In genomic region chr9:136074706-136075105, GRCh38 we compare ENCODE assay signal across 20 cellular contexts. TPM values are rescaled to one million over a fixed set of nuclear protein-coding genes. Genes with fewer than 3 reads are reported as not detected.
DNase-seq lines count a peak whose midpoint lies in the region; ATAC-seq and TF ChIP-seq lines count a peak whose summit lies in the region.
"Had no signal": no experiment of that assay in that cellular context is flagged by ENCODE, and none has a peak within 500 bp of the region (broad histone marks: within the 10 kb centered on the region; RNA-seq: fewer than 3 reads in every experiment).

No MANE protein-coding gene starts in this region.

- H3K4me3 ChIP-seq in IMR-90 (ENCODE audit: insufficient read depth, low read depth, low read length) (no peak overlapping the region), lower lobe of right lung (no peak overlapping the region), sigmoid colon (no peak overlapping the region)
- H3K4me3 ChIP-seq: HAP-1, PC-9, SJSA1 had no signal

- intact Hi-C loops in Right ventricle myocardium inferior (cut with DNase I): no loop called here
- intact Hi-C loops in Right ventricle myocardium superior (cut with DNase I): no loop called here
- intact Hi-C loops in IMR-90 (cut with micrococcal nuclease): no loop called here
- intact Hi-C loops in lower lobe of right lung (cut with DNase I): no loop called here
- intact Hi-C loops in sigmoid colon (cut with DNase I): no loop called here
- intact Hi-C loops in activated naive CD4-positive, alpha-beta T cell treated with anti-CD3 and anti-CD28 coated beads for 36 hours (cut with micrococcal nuclease): no loop called here

- H3K36me3 ChIP-seq in IMR-90 (ENCODE audit: control insufficient read depth, insufficient read depth, low read length) (peaks cover 20% of the 10 kb centered on the region), lower lobe of right lung (peaks cover 6% of the 10 kb centered on the region), sigmoid colon (peaks cover 0 to 7% (median 0%) of the 10 kb centered on the region in 4 donors)

- H3K27ac ChIP-seq in IMR-90 (ENCODE audit: insufficient read depth, low read length) (no peak overlapping the region), lower lobe of right lung (no peak overlapping the region), sigmoid colon (peak overlapping the region in 3 of 4 donors; percentile 47 to 88 (median 84))
- H3K27ac ChIP-seq: PC-9, RWPE1, SJSA1 had no signal

- peaks cover 2% of the 10 kb centered on the region for H3K36me3 Mint-ChIP-seq in activated naive CD4-positive, alpha-beta T cell treated with anti-CD3 and anti-CD28 coated beads for 36 hours (ENCODE audit: low read depth)

- H3K23ac ChIP-seq in IMR-90 (ENCODE audit: low read depth, low read length): no peak overlapping the region

- peaks cover 29 to 61% of the 10 kb centered on the region in 2 experiments for H3K79me1 ChIP-seq in IMR-90 (ENCODE audit: low read depth in 1 of 2, low read length in 2 of 2)

- no peak overlapping the region for H3K9ac ChIP-seq in IMR-90 (ENCODE audit: low read depth, low read length)

- no peak for TF ChIP-seq RAD21 in IMR-90 (IDR thresholded peaks at IDR 0.05; ENCODE audit: low read length)

- H3K9me3 Mint-ChIP-seq in activated naive CD4-positive, alpha-beta T cell treated with anti-CD3 and anti-CD28 coated beads for 36 hours: no peaks in the 10 kb centered on the region

- H3K56ac ChIP-seq in IMR-90 (ENCODE audit: extremely low read depth, insufficient read depth, low read length): no peak overlapping the region

- H2BK120ac ChIP-seq in IMR-90 (ENCODE audit: low read depth, low read length): no peak overlapping the region

- H3K9me1 ChIP-seq in IMR-90 (ENCODE audit: insufficient read depth, low read length): peaks cover 7% of the 10 kb centered on the region

- peak overlapping the region; percentile 42 for H2AK9ac ChIP-seq in IMR-90 (replicated peaks; ENCODE audit: low read depth, low read length, poor library complexity)

- no peak overlapping the region for H4K5ac ChIP-seq in IMR-90 (ENCODE audit: low read depth, low read length)

- no TSS peak for BruUV-seq in IMR-90 (replicated peaks; lab: Mats Ljungman, UMichigan)

- no peak overlapping the region for H3K27ac Mint-ChIP-seq in activated naive CD4-positive, alpha-beta T cell treated with anti-CD3 and anti-CD28 coated beads for 36 hours

- H3K4me3 Mint-ChIP-seq in activated naive CD4-positive, alpha-beta T cell treated with anti-CD3 and anti-CD28 coated beads for 36 hours: no peak overlapping the region

- DNase-seq in Right ventricle myocardium inferior (ENCODE audit: missing footprints): peak; percentile 40
- no peak for DNase-seq in Right ventricle myocardium superior
- DNase-seq in IMR-90: no peak
- DNase-seq in lower lobe of right lung: peak; percentile 26
- peak; percentile 62 for DNase-seq in sigmoid colon
- no peak for DNase-seq in activated naive CD4-positive, alpha-beta T cell treated with anti-CD3 and anti-CD28 coated beads for 36 hours
- no peak for DNase-seq in SHP77 (lab: John Stamatoyannopoulos, UW)
- no peak for DNase-seq in NCI-H2081 treated with DMSO at 0.1 percent for 48 hours (lab: John Stamatoyannopoulos, UW)
- DNase-seq: 8988T, AML-193, DMS79, KG1, NCI-H1092, NCI-H1436, NCI-H187 treated with DMSO at 0.1 percent for 48 hours, PC-9 had no signal

- H3K18ac ChIP-seq in IMR-90 (ENCODE audit: low read depth, low read length): no peak overlapping the region

- no peak overlapping the region for H3K14ac ChIP-seq in IMR-90 (replicated peaks; ENCODE audit: low read depth, low read length)

- H4K91ac ChIP-seq in IMR-90 (ENCODE audit: insufficient read depth, low read depth, low read length): no peak overlapping the region

- ATAC-seq in Right ventricle myocardium inferior (no peak), Right ventricle myocardium superior (ENCODE audit: poor library complexity) (no peak), IMR-90 (ENCODE audit: low read depth) (no peak), lower lobe of right lung (no peak)
- ATAC-seq: HepG2 had no signal

- TF ChIP-seq CTCF in IMR-90 (conservative IDR thresholded peaks at IDR 0.05; ENCODE audit: low read depth, low read length): no peak
- no peak for TF ChIP-seq CTCF in lower lobe of right lung (IDR thresholded peaks at IDR 0.05)
- TF ChIP-seq CTCF in sigmoid colon (IDR thresholded peaks at IDR 0.05): no peak

- H3K27me3 ChIP-seq in IMR-90 (ENCODE audit: control insufficient read depth, insufficient read depth, low read length): no peaks in the 10 kb centered on the region
- no peaks in the 10 kb centered on the region for H3K27me3 ChIP-seq in lower lobe of right lung (ENCODE audit: low read depth)
- no peaks in the 10 kb centered on the region for H3K27me3 ChIP-seq in sigmoid colon
- H3K27me3 ChIP-seq: SJSA1 had no signal

- H3K4ac ChIP-seq in IMR-90 (ENCODE audit: low read depth, low read length): no peak overlapping the region

- peak overlapping the region; percentile 32 for H2AFZ ChIP-seq in IMR-90 (replicated peaks; ENCODE audit: low read length, poor library complexity)
- H2AFZ ChIP-seq: PC-9 had no signal

- no peak overlapping the region for H2BK5ac ChIP-seq in IMR-90 (ENCODE audit: low read depth, low read length, poor library complexity, severe bottlenecking)

- TF ChIP-seq POLR2A in IMR-90 (IDR thresholded peaks at IDR 0.05; ENCODE audit: low read depth, low read length) (no peak), sigmoid colon (IDR thresholded peaks at IDR 0.05) (no peak)

- H3K4me2 ChIP-seq in IMR-90 (ENCODE audit: low read depth, low read length): no peak overlapping the region
- H3K4me2 ChIP-seq: PC-9 had no signal

- H2BK20ac ChIP-seq in IMR-90 (ENCODE audit: low read depth, low read length): no peak overlapping the region

- no peak overlapping the region for H2AK5ac ChIP-seq in IMR-90 (ENCODE audit: low read depth, low read length)

- in situ Hi-C loops in IMR-90 (cut with MboI; ENCODE audit: low sequenced_read_pairs): no loop called here

- POLR2A ChIA-PET in IMR-90 (lab: Charles Lee; ENCODE audit: unreplicated experiment): no interaction called here

- H4K8ac ChIP-seq in IMR-90 (ENCODE audit: low read depth in 2 of 2, low read length in 2 of 2): no peak overlapping the region

- H4K20me1 ChIP-seq in IMR-90 (ENCODE audit: insufficient read depth, low read length): peaks cover 64% of the 10 kb centered on the region

- H3K27me3 Mint-ChIP-seq in activated naive CD4-positive, alpha-beta T cell treated with anti-CD3 and anti-CD28 coated beads for 36 hours (ENCODE audit: low read depth): no peaks in the 10 kb centered on the region

- CTCF ChIA-PET in IMR-90 (lab: Yijun Ruan, JAX): no interaction called here
- CTCF ChIA-PET in activated naive CD4-positive, alpha-beta T cell treated with anti-CD3 and anti-CD28 coated beads for 36 hours (lab: Charles Lee): no interaction called here

- H3K9me3 ChIP-seq in IMR-90 (ENCODE audit: control insufficient read depth, insufficient read depth, low read length) (no peaks in the 10 kb centered on the region), lower lobe of right lung (no peaks in the 10 kb centered on the region), sigmoid colon (no peaks in the 10 kb centered on the region)
- H3K9me3 ChIP-seq: HAP-1, SJSA1 had no signal

- peaks cover 11% of the 10 kb centered on the region for H3K4me1 Mint-ChIP-seq in activated naive CD4-positive, alpha-beta T cell treated with anti-CD3 and anti-CD28 coated beads for 36 hours (ENCODE audit: low read depth)

- H3K4me1 ChIP-seq in IMR-90 (ENCODE audit: control insufficient read depth, insufficient read depth, low read length) (peaks cover 2% of the 10 kb centered on the region; the same call in 1 of the 2 replicates), lower lobe of right lung (peaks cover 27% of the 10 kb centered on the region), sigmoid colon (peaks cover 0 to 48% (median 42%) of the 10 kb centered on the region in 4 donors)
- H3K4me1 ChIP-seq: HAP-1, SJSA1 had no signal

- H2BK15ac ChIP-seq in IMR-90 (ENCODE audit: low read depth, low read length): no peak overlapping the region

- TF ChIP-seq EP300 in sigmoid colon (IDR thresholded peaks at IDR 0.05): no peak

- WGBS in IMR-90 (ENCODE audit: extremely low coverage in 2 of 2, insufficient read length in 1 of 2), 2 experiments: 90% methylated on average over 14 of the region's 28 CpGs; no CpG with 5 or more reads in 1 of the 2 experiments
- WGBS in sigmoid colon, 2 donors: 94 to 96% methylated on average over 28 of the region's 28 CpGs

- dilution Hi-C loops in IMR-90 (cut with HindIII; ENCODE audit: low sequenced_read_pairs, unreplicated experiment): no loop called here

TF ChIP-seq in IMR-90, 13 proteins besides CTCF, POLR2A, EP300 and RAD21 (continues in another document):
- no peak for TF ChIP-seq MXI1 (IDR thresholded peaks at IDR 0.05; ENCODE audit: borderline replicate concordance, low read depth, low read length)
- no peak for TF ChIP-seq MAZ (IDR thresholded peaks at IDR 0.05; ENCODE audit: borderline replicate concordance, low read depth, low read length)

RNA-seq across cellular contexts. Expression of gene NACC2, which starts 20.4 kb away (rescaled TPM):
- total RNA-seq in Right ventricle myocardium inferior (37.0 TPM), Right ventricle myocardium superior (30.8 TPM), IMR-90 (2012; rRNA removed) (7.9 and 11.1 TPM in 2 replicates), lower lobe of right lung (27.0 TPM), sigmoid colon (10 to 100 TPM; 41.6 to 80.0 (median 65.4) TPM)
- polyA plus RNA-seq in IMR-90 (2012; rRNA removed) (19.0 and 21.2 TPM in 2 replicates), sigmoid colon (10 to 100 TPM in 1 of 3 donors, 1 to 10 TPM in 2; 3.6 to 14.3 (median 5.1) TPM)
- 16.0 and 22.9 TPM in 2 replicates for polyA plus RNA-seq in IMR-90 (2012; cell fraction: cytosol; rRNA removed)
- polyA plus RNA-seq in IMR-90 (2012; cell fraction: nucleus; rRNA removed; ENCODE audit: low replicate concordance): 27.3 and 39.1 TPM in 2 replicates
- 1 to 10 TPM; 3.4 to 3.5 TPM for total RNA-seq in activated naive CD4-positive, alpha-beta T cell treated with anti-CD3 and anti-CD28 coated beads for 36 hours

RNA-seq across cellular contexts. Expression of gene TMEM250, which starts 44.0 kb away (rescaled TPM):
- total RNA-seq in Right ventricle myocardium inferior (18.7 TPM), Right ventricle myocardium superior (16.4 TPM), IMR-90 (2012; rRNA removed) (12.5 and 14.0 TPM in 2 replicates), lower lobe of right lung (31.2 TPM), sigmoid colon (10 to 100 TPM; 23.7 to 35.6 (median 30.2) TPM)
- polyA plus RNA-seq in IMR-90 (2012; rRNA removed) (17.5 and 18.6 TPM in 2 replicates), sigmoid colon (10 to 100 TPM; 25.4 to 48.4 (median 27.6) TPM)
- polyA plus RNA-seq in IMR-90 (2012; cell fraction: cytosol; rRNA removed): 29.9 and 32.6 TPM in 2 replicates
- polyA plus RNA-seq in IMR-90 (2012; cell fraction: nucleus; rRNA removed; ENCODE audit: low replicate concordance): 12.4 and 30.2 TPM in 2 replicates
- 10 to 100 TPM; 20.7 to 22.2 TPM for total RNA-seq in activated naive CD4-positive, alpha-beta T cell treated with anti-CD3 and anti-CD28 coated beads for 36 hours

Comparison
In these comparisons a context has a peak if more than half of its experiments do, and no peak if none do; other contexts are left out.
1. DNase-seq: peak in Right ventricle myocardium inferior (single experiment), lower lobe of right lung (single experiment) and sigmoid colon (single experiment); none in Right ventricle myocardium superior (single experiment), IMR-90 (single experiment), activated naive CD4-positive, alpha-beta T cell treated with anti-CD3 and anti-CD28 coated beads for 36 hours (single experiment), SHP77 (0 of 2) and NCI-H2081 treated with DMSO at 0.1 percent for 48 hours (single experiment).
2. H3K27ac ChIP-seq: peak in sigmoid colon (3 of 4); none in IMR-90 (single experiment) and lower lobe of right lung (single experiment).